In genomic region chr1:185644531-185644930, GRCh38 we compare ENCODE assay signal across 18 cellular contexts.
A peak's percentile ranks its signal among the peaks of the same experiment; 100 is the strongest.
DNase-seq lines count a peak whose midpoint lies in the region; ATAC-seq and TF ChIP-seq lines count a peak whose summit lies in the region.
"Had no signal": no experiment of that assay in that cellular context is flagged by ENCODE, and none has a peak within 500 bp of the region (broad histone marks: within the 10 kb centered on the region; RNA-seq: fewer than 3 reads in every experiment).

No MANE protein-coding gene starts in this region.

- H3K9me3 ChIP-seq in A673 (ENCODE audit: low read depth, low read length, poor library complexity, severe bottlenecking), result peaks cover 17% of the 10 kb centered on the region

- DNase-seq in A673 (ENCODE audit: low spot score) (no peak), Caki2 (ENCODE audit: low read depth) (peak; percentile 65), RWPE1 (ENCODE audit: low spot score) (peak; percentile 80), iris pigment epithelial cell (ENCODE audit: low read depth) (peak; percentile 39), GM19240 (ENCODE audit: insufficient read length, low spot score) (no peak), H4 (ENCODE audit: low spot score) (no peak)
- DNase-seq: CD4-positive, alpha-beta memory T cell; effector memory CD8-positive, alpha-beta T cell; GF-D8; heart left ventricle; left ventricle myocardium inferior; NCI-H1105; NCI-H524; nephron progenitor cell; SIG-M5; sigmoid colon had no signal

- in situ Hi-C loops in Caki2 (cut with HindIII; ENCODE audit: low pct_unique_long_range_greater_than_20kb, low sequenced_read_pairs), result no loop called here

- no peak for ATAC-seq in stimulated activated memory B cell treated with anti-CD40 and anti-IgM and Interleukin-4, amounts not matched to agents 10 μg/mL and 1 μg/mL and 100 μg/mL, for 72 hours
- ATAC-seq: effector memory CD8-positive, alpha-beta T cell had no signal

- POLR2A ChIA-PET in A673 (lab: Charles Lee; ENCODE audit: low non-redundant PET) (no interaction called here), RWPE1 (lab: Yijun Ruan, JAX; ENCODE audit: low non-redundant PET) (no interaction called here)

- no peaks in the 10 kb centered on the region for H3K27me3 Mint-ChIP-seq in stimulated activated memory B cell treated with anti-CD40 and anti-IgM and Interleukin-4, amounts not matched to agents 10 μg/mL and 1 μg/mL and 100 μg/mL, for 72 hours
- H3K27me3 Mint-ChIP-seq: CD4-positive, alpha-beta memory T cell; effector memory CD8-positive, alpha-beta T cell had no signal

- peak overlapping the region; percentile 88 for H3K27ac ChIP-seq in A673 (ENCODE audit: low read depth, low read length, poor library complexity, severe bottlenecking)
- H3K27ac ChIP-seq in RWPE1, result no peak overlapping the region
- H3K27ac ChIP-seq: sigmoid colon had no signal

- CTCF ChIA-PET in A673 (lab: Charles Lee) (no interaction called here), RWPE1 (lab: Yijun Ruan, JAX) (interaction anchor here (0.7 kb wide), 1 partner anchor 230 kb away, joined by 3 read pairs; no protein-coding TSS in a partner anchor)

- H3K27ac Mint-ChIP-seq in stimulated activated memory B cell treated with anti-CD40 and anti-IgM and Interleukin-4, amounts not matched to agents 10 μg/mL and 1 μg/mL and 100 μg/mL, for 72 hours, result no peak overlapping the region
- H3K27ac Mint-ChIP-seq: effector memory CD8-positive, alpha-beta T cell had no signal

- intact Hi-C loops in A673 (cut with micrococcal nuclease; ENCODE audit: unreplicated experiment), result no loop called here

- H3K4me1 Mint-ChIP-seq in stimulated activated memory B cell treated with anti-CD40 and anti-IgM and Interleukin-4, amounts not matched to agents 10 μg/mL and 1 μg/mL and 100 μg/mL, for 72 hours, result peaks cover 8% of the 10 kb centered on the region

- peaks cover 33% of the 10 kb centered on the region for H3K4me1 ChIP-seq in A673 (ENCODE audit: insufficient read depth, low read length, poor library complexity, severe bottlenecking)

- H3K36me3 Mint-ChIP-seq in stimulated activated memory B cell treated with anti-CD40 and anti-IgM and Interleukin-4, amounts not matched to agents 10 μg/mL and 1 μg/mL and 100 μg/mL, for 72 hours, result no peaks in the 10 kb centered on the region

- BruUV-seq in A673 (replicated peaks; lab: Mats Ljungman, UMichigan), result no TSS peak

- H3K4me3 ChIP-seq in A673 (ENCODE audit: low read depth, low read length, poor library complexity, severe bottlenecking), result no peak overlapping the region
- H3K4me3 ChIP-seq: HAP-1, heart left ventricle, left ventricle myocardium inferior, sigmoid colon had no signal

- no peaks in the 10 kb centered on the region for H3K27me3 ChIP-seq in A673 (replicated peaks; ENCODE audit: insufficient read depth, low read depth, low read length, poor library complexity)
- H3K27me3 ChIP-seq: heart left ventricle, sigmoid colon had no signal

- no peak overlapping the region for H3K4me3 Mint-ChIP-seq in stimulated activated memory B cell treated with anti-CD40 and anti-IgM and Interleukin-4, amounts not matched to agents 10 μg/mL and 1 μg/mL and 100 μg/mL, for 72 hours
- H3K4me3 Mint-ChIP-seq: CD4-positive, alpha-beta memory T cell; effector memory CD8-positive, alpha-beta T cell; nephron progenitor cell had no signal

- H3K9me3 Mint-ChIP-seq in stimulated activated memory B cell treated with anti-CD40 and anti-IgM and Interleukin-4, amounts not matched to agents 10 μg/mL and 1 μg/mL and 100 μg/mL, for 72 hours, result peaks cover 9% of the 10 kb centered on the region
- H3K9me3 Mint-ChIP-seq: effector memory CD8-positive, alpha-beta T cell had no signal

- no peaks in the 10 kb centered on the region for H3K36me3 ChIP-seq in A673 (ENCODE audit: insufficient read depth, low read length, poor library complexity, severe bottlenecking)
- H3K36me3 ChIP-seq: HAP-1, heart left ventricle, left ventricle myocardium inferior, sigmoid colon had no signal

- TF ChIP-seq CTCF in A673 (conservative IDR thresholded peaks at IDR 0.05; ENCODE audit: low read depth, low read length), result no peak
- TF ChIP-seq CTCF in RWPE1 (conservative IDR thresholded peaks at IDR 0.05; ENCODE audit: low read depth), result no peak

Comparison
In these comparisons a context has a peak if more than half of its experiments do, and no peak if none do; other contexts are left out.
1. DNase-seq: peak in Caki2 (single experiment), RWPE1 (single experiment) and iris pigment epithelial cell (single experiment); none in A673 (single experiment), GM19240 (single experiment) and H4 (single experiment).